In genomic region chr14:54329082-54329695, GRCh38 we compare ENCODE assay signal across 8 cellular contexts.
DNase-seq lines count a peak whose midpoint lies in the region; ATAC-seq, FAIRE-seq and TF ChIP-seq lines count a peak whose summit lies in the region.

No MANE protein-coding gene starts in this region.

- H4K5ac ChIP-seq in IMR-90 (ENCODE audit: low read depth, low read length), result no peak overlapping the region
- H4K5ac ChIP-seq in mesendoderm (ENCODE audit: low read length), result no peak overlapping the region

- H2AK5ac ChIP-seq in IMR-90 (ENCODE audit: low read depth, low read length) (no peak overlapping the region), mesendoderm (ENCODE audit: low read length) (no peak overlapping the region)

- H3K18ac ChIP-seq in IMR-90 (ENCODE audit: low read depth, low read length) (no peak overlapping the region), mesendoderm (ENCODE audit: low read length) (no peak overlapping the region)

- ATAC-seq in IMR-90 (ENCODE audit: low read depth) (peak; percentile 99), PC-3 (peak; percentile 98), GM21423 (IDR thresholded peaks at IDR 0.05; ENCODE audit: unreplicated experiment) (no peak)

- no peak overlapping the region for H3K4ac ChIP-seq in IMR-90 (ENCODE audit: low read depth, low read length)
- no peak overlapping the region for H3K4ac ChIP-seq in mesendoderm (ENCODE audit: low read depth, low read length)

- H3K27me3 ChIP-seq in IMR-90 (ENCODE audit: control insufficient read depth, insufficient read depth, low read length), result peaks cover 12% of the 10 kb centered on the region
- no peaks in the 10 kb centered on the region for H3K27me3 ChIP-seq in PC-3 (ENCODE audit: low read length)
- H3K27me3 ChIP-seq in mesendoderm (ENCODE audit: insufficient read depth, low read length, poor library complexity), result no peaks in the 10 kb centered on the region

- H3K9me2 ChIP-seq in PC-3 (replicated peaks; ENCODE audit: low read length), result 0 out of 2 replicates have a peak, but pooled peaks cover 4% of the 10 kb centered on the region

- no peaks in the 10 kb centered on the region for H3F3A ChIP-seq in PC-3 (ENCODE audit: low read length, unreplicated experiment)

- TF ChIP-seq CTCF in IMR-90 (conservative IDR thresholded peaks at IDR 0.05; ENCODE audit: low read depth, low read length), result peak; percentile 79
- TF ChIP-seq CTCF in PC-3 (conservative IDR thresholded peaks at IDR 0.05; ENCODE audit: low read depth, low read length), result peak; percentile 100

- no peak overlapping the region for H3K23ac ChIP-seq in IMR-90 (ENCODE audit: low read depth, low read length)
- no peak overlapping the region for H3K23ac ChIP-seq in mesendoderm (ENCODE audit: low read length)

- no peak overlapping the region for H3K27ac ChIP-seq in IMR-90 (ENCODE audit: insufficient read depth, low read length)
- no peak overlapping the region for H3K27ac ChIP-seq in PC-3 (ENCODE audit: low read length)
- no peak overlapping the region for H3K27ac ChIP-seq in mesendoderm (ENCODE audit: low read depth, low read length)

- H3K36me3 ChIP-seq in IMR-90 (ENCODE audit: control insufficient read depth, insufficient read depth, low read length) (no peaks in the 10 kb centered on the region), PC-3 (ENCODE audit: low read depth, low read length) (no peaks in the 10 kb centered on the region), mesendoderm (ENCODE audit: control insufficient read depth, insufficient read depth, low read length) (no peaks in the 10 kb centered on the region)

- FAIRE-seq in endometrium (lab: Jason Lieb, UNC), result peak; percentile 69

- no peak for TF ChIP-seq POLR2A in IMR-90 (IDR thresholded peaks at IDR 0.05; ENCODE audit: low read depth, low read length)

- H3K14ac ChIP-seq in IMR-90 (replicated peaks; ENCODE audit: low read depth, low read length), result no peak overlapping the region

- CTCF ChIA-PET in activated naive CD4-positive, alpha-beta T cell treated with anti-CD3 and anti-CD28 coated beads for 36 hours (lab: Charles Lee), result interaction anchor here (0.6 to 1.7 kb wide), 13 partner anchors 10 to 815 kb away, joined by 3 to 10 read pairs (median 4); no protein-coding TSS in a partner anchor
- CTCF ChIA-PET in IMR-90 (lab: Yijun Ruan, JAX) (interaction anchor here (0.6 to 1.4 kb wide), 19 partner anchors 8 to 1022 kb away, joined by 3 to 12 read pairs (median 4); partner anchors contain the start of gene BMP4), PC-3 (lab: Charles Lee) (interaction anchor here (0.5 to 1.9 kb wide), 38 partner anchors 8 to 1023 kb away, joined by 3 to 55 read pairs (median 4); no protein-coding TSS in a partner anchor)

- in situ Hi-C loops in IMR-90 (cut with MboI; ENCODE audit: low sequenced_read_pairs), result loop anchor here (25.0 kb wide), 1 partner anchor 892 kb away; no protein-coding TSS in a partner anchor

- no peak overlapping the region for H2AK9ac ChIP-seq in IMR-90 (replicated peaks; ENCODE audit: low read depth, low read length, poor library complexity)

- H3K79me1 ChIP-seq in IMR-90 (ENCODE audit: low read depth in 1 of 2, low read length in 2 of 2) (no peaks in the 10 kb centered on the region), mesendoderm (ENCODE audit: low read length) (no peaks in the 10 kb centered on the region)

- H3K9ac ChIP-seq in IMR-90 (ENCODE audit: low read depth, low read length) (no peak overlapping the region), PC-3 (ENCODE audit: low read length) (no peak overlapping the region), mesendoderm (ENCODE audit: low read length) (no peak overlapping the region)

- H2BK15ac ChIP-seq in IMR-90 (ENCODE audit: low read depth, low read length) (no peak overlapping the region), mesendoderm (replicated peaks; ENCODE audit: low read depth) (no peak overlapping the region)

- H3K9me3 ChIP-seq in IMR-90 (ENCODE audit: control insufficient read depth, insufficient read depth, low read length), result no peaks in the 10 kb centered on the region
- H3K9me3 ChIP-seq in PC-3 (ENCODE audit: low read length), result no peaks in the 10 kb centered on the region

- H4K8ac ChIP-seq in IMR-90 (ENCODE audit: low read depth in 2 of 2, low read length in 2 of 2) (no peak overlapping the region; a peak in 1 of 4 replicates), mesendoderm (ENCODE audit: low read depth, low read length) (no peak overlapping the region)

- 32% methylated on average over 5 of the region's 11 CpGs; no CpG with 5 or more reads in 1 of the 2 experiments for WGBS in IMR-90 (ENCODE audit: extremely low coverage in 2 of 2, insufficient read length in 1 of 2), 2 experiments
- no CpG with 5 or more reads among the region's 11 CpGs for WGBS in mesendoderm (ENCODE audit: extremely low coverage, insufficient coverage, low lambda C conversion rate)

- no peak overlapping the region for H3K27ac Mint-ChIP-seq in activated naive CD4-positive, alpha-beta T cell treated with anti-CD3 and anti-CD28 coated beads for 36 hours

- H2BK120ac ChIP-seq in IMR-90 (ENCODE audit: low read depth, low read length) (no peak overlapping the region), mesendoderm (ENCODE audit: low read depth, low read length) (no peak overlapping the region)

- H2AFZ ChIP-seq in IMR-90 (replicated peaks; ENCODE audit: low read length, poor library complexity) (peak overlapping the region; percentile 0), PC-3 (ENCODE audit: low read length) (peak overlapping the region; percentile 57)

- DNase-seq in activated naive CD4-positive, alpha-beta T cell treated with anti-CD3 and anti-CD28 coated beads for 36 hours, result peak; percentile 40
- DNase-seq in activated naive CD4-positive, alpha-beta T cell treated with Interleukin-2 at 50 U/mL for 16 hours, result no peak
- DNase-seq in IMR-90 (peak; percentile 61), PC-3 (peak; percentile 96), mesendoderm (peak; percentile 96), NCI-H510A (lab: John Stamatoyannopoulos, UW) (no peak)

- no peaks in the 10 kb centered on the region for H3K4me1 ChIP-seq in IMR-90 (ENCODE audit: control insufficient read depth, insufficient read depth, low read length)
- peaks cover 17% of the 10 kb centered on the region for H3K4me1 ChIP-seq in PC-3 (ENCODE audit: insufficient read depth, low read length)
- H3K4me1 ChIP-seq in mesendoderm (ENCODE audit: control insufficient read depth, low read depth, low read length), result no peaks in the 10 kb centered on the region

- H3K4me1 Mint-ChIP-seq in activated naive CD4-positive, alpha-beta T cell treated with anti-CD3 and anti-CD28 coated beads for 36 hours (ENCODE audit: low read depth), result no peaks in the 10 kb centered on the region

- H3K4me3 Mint-ChIP-seq in activated naive CD4-positive, alpha-beta T cell treated with anti-CD3 and anti-CD28 coated beads for 36 hours, result no peak overlapping the region

- TF ChIP-seq RAD21 in IMR-90 (IDR thresholded peaks at IDR 0.05; ENCODE audit: low read length), result peak; percentile 86

- BruUV-seq in IMR-90 (replicated peaks; lab: Mats Ljungman, UMichigan), result no TSS peak
- no TSS peak for BruUV-seq in PC-3 (replicated peaks; lab: Mats Ljungman, UMichigan)

- dilution Hi-C loops in IMR-90 (cut with HindIII; ENCODE audit: low sequenced_read_pairs, unreplicated experiment), result no loop called here

- no peaks in the 10 kb centered on the region for H3K9me3 Mint-ChIP-seq in activated naive CD4-positive, alpha-beta T cell treated with anti-CD3 and anti-CD28 coated beads for 36 hours

- H4K20me1 ChIP-seq in IMR-90 (ENCODE audit: insufficient read depth, low read length), result no peaks in the 10 kb centered on the region
- H4K20me1 ChIP-seq in PC-3 (ENCODE audit: low read length), result no peaks in the 10 kb centered on the region

- H3K4me2 ChIP-seq in IMR-90 (ENCODE audit: low read depth, low read length) (peak overlapping the region; percentile 30; the same call in 1 of the 2 replicates), PC-3 (ENCODE audit: low read length) (peak overlapping the region; percentile 31), mesendoderm (ENCODE audit: low read length) (no peak overlapping the region)

- intact Hi-C loops in activated naive CD4-positive, alpha-beta T cell treated with anti-CD3 and anti-CD28 coated beads for 36 hours (cut with micrococcal nuclease), result loop anchor here (1.0 kb wide), 1 partner anchor 399 kb away; no protein-coding TSS in a partner anchor
- intact Hi-C loops in IMR-90 (cut with micrococcal nuclease), result loop anchor here (1.0 to 5.0 kb wide), 3 partner anchors 154 to 432 kb away; no protein-coding TSS in a partner anchor
- intact Hi-C loops in PC-3 (cut with micrococcal nuclease), result loop anchor here (1.0 kb wide), 5 partner anchors 17 to 304 kb away; no protein-coding TSS in a partner anchor

- no peak overlapping the region for H4K91ac ChIP-seq in IMR-90 (ENCODE audit: insufficient read depth, low read depth, low read length)

- no peak overlapping the region for H3K56ac ChIP-seq in IMR-90 (ENCODE audit: extremely low read depth, insufficient read depth, low read length)
- peak overlapping the region; percentile 19 for H3K56ac ChIP-seq in mesendoderm (ENCODE audit: low read length)

- H3K36me3 Mint-ChIP-seq in activated naive CD4-positive, alpha-beta T cell treated with anti-CD3 and anti-CD28 coated beads for 36 hours (ENCODE audit: low read depth), result no peaks in the 10 kb centered on the region

- H3K79me2 ChIP-seq in PC-3 (ENCODE audit: low read length) (no peaks in the 10 kb centered on the region), mesendoderm (ENCODE audit: control insufficient read depth, insufficient read depth, low read length) (no peaks in the 10 kb centered on the region)

- POLR2A ChIA-PET in IMR-90 (lab: Charles Lee; ENCODE audit: unreplicated experiment), result no interaction called here
- POLR2A ChIA-PET in PC-3 (lab: Charles Lee; ENCODE audit: unreplicated experiment), result interaction anchor here (0.6 to 1.2 kb wide), 4 partner anchors 17 to 376 kb away, joined by 3 read pairs; no protein-coding TSS in a partner anchor

- no peaks in the 10 kb centered on the region for H3K9me1 ChIP-seq in IMR-90 (ENCODE audit: insufficient read depth, low read length)

- no peak overlapping the region for H3K4me3 ChIP-seq in IMR-90 (ENCODE audit: insufficient read depth, low read depth, low read length)
- no peak overlapping the region for H3K4me3 ChIP-seq in PC-3 (ENCODE audit: low read length)
- no peak overlapping the region for H3K4me3 ChIP-seq in mesendoderm (ENCODE audit: low read length)

- H2BK20ac ChIP-seq in IMR-90 (ENCODE audit: low read depth, low read length), result no peak overlapping the region

- peaks cover 9% of the 10 kb centered on the region for H3K27me3 Mint-ChIP-seq in activated naive CD4-positive, alpha-beta T cell treated with anti-CD3 and anti-CD28 coated beads for 36 hours (ENCODE audit: low read depth)

- H2BK5ac ChIP-seq in IMR-90 (ENCODE audit: low read depth, low read length, poor library complexity, severe bottlenecking) (no peak overlapping the region), mesendoderm (ENCODE audit: low read length) (no peak overlapping the region)

TF ChIP-seq in IMR-90, 13 proteins besides CTCF, POLR2A, EP300 and RAD21 (continues in another document):
- TF ChIP-seq NFE2L2 (IDR thresholded peaks at IDR 0.05; ENCODE audit: low read depth, low read length) (no peak), RFX5 (IDR thresholded peaks at IDR 0.05; ENCODE audit: low read depth, low read length) (no peak), SMC3 (IDR thresholded peaks at IDR 0.05; ENCODE audit: low read depth, low read length) (peak; percentile 76), CHD1 (IDR thresholded peaks at IDR 0.05; ENCODE audit: low read depth, low read length) (no peak)

Comparison
In these comparisons a context has a peak if more than half of its experiments do, and no peak if none do; other contexts are left out.
1. DNase-seq: peak in activated naive CD4-positive, alpha-beta T cell treated with anti-CD3 and anti-CD28 coated beads for 36 hours (single experiment), IMR-90 (single experiment), PC-3 (single experiment) and mesendoderm (single experiment); none in activated naive CD4-positive, alpha-beta T cell treated with Interleukin-2 at 50 U/mL for 16 hours (single experiment) and NCI-H510A (single experiment).